In genomic region chr3:108159128-108159527, GRCh38 we compare ENCODE assay signal across 19 cellular contexts.
"Had no signal": no experiment of that assay in that cellular context is flagged by ENCODE, and none has a peak within 500 bp of the region (broad histone marks: within the 10 kb centered on the region; RNA-seq: fewer than 3 reads in every experiment).

No MANE protein-coding gene starts in this region.

- ATAC-seq: activated T-cell treated with anti-CD3 and anti-CD28 coated beads, Interleukin-2, amount 50 U/mL, for 4 hours; gastroesophageal sphincter; sciatic nerve; upper lobe of right lung had no signal

- H3K4me1 ChIP-seq: adrenal gland, gastroesophageal sphincter, stomach, testis, upper lobe of right lung had no signal

- H3K9me3 Mint-ChIP-seq: activated CD4-positive, alpha-beta memory T cell treated with anti-CD3 and anti-CD28 coated beads, Interleukin-2, amount 10 ng/mL, durations not matched to agents 7 days and 5 days; activated T-cell treated with anti-CD3 and anti-CD28 coated beads, Interleukin-2, amount 50 U/mL, for 4 hours; neural crest cell; T-helper 1 cell treated with Interleukin-12 subunit alpha and Interleukin-12 subunit beta and Interleukin-4 antibody, amounts not matched to agents 30 μg/mL and 1 μg/mL, for 36 hours had no signal

- H3K4me1 Mint-ChIP-seq: activated CD4-positive, alpha-beta memory T cell treated with anti-CD3 and anti-CD28 coated beads, Interleukin-2, amount 10 ng/mL, durations not matched to agents 7 days and 5 days had no signal

- H3K27me3 ChIP-seq: adrenal gland, gastroesophageal sphincter, spleen, stomach, testis, upper lobe of right lung had no signal

- H3K9me3 ChIP-seq: adrenal gland, gastroesophageal sphincter, stomach, testis, upper lobe of right lung had no signal

- H3K27ac Mint-ChIP-seq: activated CD4-positive, alpha-beta memory T cell treated with anti-CD3 and anti-CD28 coated beads, Interleukin-2, amount 10 ng/mL, durations not matched to agents 7 days and 5 days; T-helper 1 cell treated with Interleukin-12 subunit alpha and Interleukin-12 subunit beta and Interleukin-4 antibody, amounts not matched to agents 30 μg/mL and 1 μg/mL, for 36 hours had no signal

- H3K4me3 Mint-ChIP-seq: activated CD4-positive, alpha-beta memory T cell treated with anti-CD3 and anti-CD28 coated beads, Interleukin-2, amount 10 ng/mL, durations not matched to agents 7 days and 5 days; activated T-cell treated with anti-CD3 and anti-CD28 coated beads, Interleukin-2, amount 50 U/mL, for 4 hours; neural crest cell; T-helper 1 cell treated with Interleukin-12 subunit alpha and Interleukin-12 subunit beta and Interleukin-4 antibody, amounts not matched to agents 30 μg/mL and 1 μg/mL, for 36 hours had no signal

- FAIRE-seq: islet of Langerhans had no signal

- H3K27me3 Mint-ChIP-seq: activated CD4-positive, alpha-beta memory T cell treated with anti-CD3 and anti-CD28 coated beads, Interleukin-2, amount 10 ng/mL, durations not matched to agents 7 days and 5 days had no signal

- DNase-seq: activated CD4-positive, alpha-beta memory T cell treated with anti-CD3 and anti-CD28 coated beads, Interleukin-2, amount 10 ng/mL, durations not matched to agents 7 days and 5 days; activated CD4-positive, alpha-beta T cell treated with anti-CD3 and anti-CD28 coated beads for 4 hours; activated effector memory CD4-positive, alpha-beta T cell treated with Interleukin-2 at 50 U/mL for 16 hours; activated naive CD4-positive, alpha-beta T cell treated with anti-CD3 and anti-CD28 coated beads, Interleukin-2, amount 50 U/mL, for 16 hours; activated T-cell treated with anti-CD3 and anti-CD28 coated beads, Interleukin-2, amount 50 U/mL, for 4 hours; adrenal gland; central memory CD4-positive, alpha-beta T cell; cortex of kidney; effector CD4-positive, alpha-beta T cell; spleen; stomach; testis; upper lobe of right lung had no signal

- H3K4me3 ChIP-seq: adrenal gland, gastroesophageal sphincter, lung, spleen, stomach, testis, upper lobe of right lung had no signal

- H3K27ac ChIP-seq: adrenal gland, gastroesophageal sphincter, spleen, stomach, testis, upper lobe of right lung had no signal
